Comparison of ENCODE assay signal across 8 cellular contexts in genomic region chr12:51217133-51217967, GRCh38. TPM values are rescaled to one million over a fixed set of nuclear protein-coding genes. Genes with fewer than 3 reads are reported as not detected.
A peak's percentile ranks its signal among the peaks of the same experiment; 100 is the strongest.
DNase-seq lines count a peak whose midpoint lies in the region; ATAC-seq, FAIRE-seq and TF ChIP-seq lines count a peak whose summit lies in the region.

No MANE protein-coding gene starts in this region.

- H3K27ac ChIP-seq in breast epithelium (peak overlapping the region; percentile 96 to 99), spleen (peak overlapping the region; percentile 90 to 99 (median 96))

- WGBS in spleen, 5 donors, result 2 to 3% (median 2%) methylated on average over 43 to 79 of the region's 81 CpGs

- no peak for DNase-seq in AG09309 (ENCODE audit: low read depth)
- DNase-seq in GM19238 (ENCODE audit: insufficient read length, low spot score), result peak; percentile 77
- peak; percentile 53 for DNase-seq in HTR-8/SVneo (ENCODE audit: insufficient read length, low spot score)
- DNase-seq in WTC11 (ENCODE audit: low spot score), result peak; percentile 70
- DNase-seq in breast epithelium (ENCODE audit: low spot score in 2 of 2), result peak; percentile 55 to 61
- peak; percentile 85 for DNase-seq in iPS-NIHi7 (ENCODE audit: extremely low spot score)
- DNase-seq in spleen, result peak; percentile 90
- DNase-seq in foreskin melanocyte, result no peak

- CTCF ChIA-PET in WTC11 (lab: Charles Lee), result interaction anchor here (0.6 to 3.0 kb wide), 25 partner anchors 9 to 1848 kb away, joined by 3 to 23 read pairs (median 4); partner anchors contain the start of genes CSRNP2, DAZAP2 and GALNT6

- no peaks in the 10 kb centered on the region for H3K36me3 ChIP-seq in breast epithelium
- H3K36me3 ChIP-seq in spleen, result peaks cover 0 to 11% (median 0%) of the 10 kb centered on the region in 6 donors

- H3K9me3 Mint-ChIP-seq in WTC11, result no peaks in the 10 kb centered on the region

- POLR2A ChIA-PET in WTC11 (lab: Charles Lee), result interaction anchor here (0.5 to 2.5 kb wide), 8 partner anchors 21 to 294 kb away, joined by 3 to 24 read pairs (median 5); partner anchors contain the start of genes CSRNP2 and DAZAP2

- TF ChIP-seq CTCF in AG09309 (IDR thresholded peaks at IDR 0.05; ENCODE audit: control insufficient read depth, insufficient read depth, low read depth, low read length, missing control alignments) (peak; percentile 19), WTC11 (IDR thresholded peaks at IDR 0.05) (no peak), breast epithelium (IDR thresholded peaks at IDR 0.05) (peak in 1 of 3 donors; percentile 8), spleen (IDR thresholded peaks at IDR 0.05 in 8 of 11, conservative IDR thresholded peaks at IDR 0.05 in 3 of 11) (peak in 5 of 11 experiments; percentile 6 to 48 (median 19))

- peaks cover 3% of the 10 kb centered on the region; the same call in 1 of the 2 replicates for H3K36me3 Mint-ChIP-seq in WTC11

- H3K4me3 ChIP-seq in AG09309 (ENCODE audit: control insufficient read depth, low read depth, low read length), result peak overlapping the region; percentile 83
- peak overlapping the region; percentile 64 to 91 (median 91) for H3K4me3 ChIP-seq in breast epithelium
- peak overlapping the region; percentile 67 to 87 (median 71) for H3K4me3 ChIP-seq in spleen

- peaks cover 18% of the 10 kb centered on the region for H3K4me1 Mint-ChIP-seq in WTC11

- TF ChIP-seq POLR2A in breast epithelium (IDR thresholded peaks at IDR 0.05) (no peak), spleen (IDR thresholded peaks at IDR 0.05) (no peak)

- no peak overlapping the region for H3K27ac Mint-ChIP-seq in WTC11

- no peak for FAIRE-seq in HTR-8/SVneo (lab: Jason Lieb, UNC)

- peak overlapping the region; percentile 70 for H3K4me3 Mint-ChIP-seq in WTC11

- no peaks in the 10 kb centered on the region for H3K27me3 ChIP-seq in breast epithelium
- H3K27me3 ChIP-seq in spleen (replicated peaks in 1 of 7), result no peaks in the 10 kb centered on the region

- intact Hi-C loops in breast epithelium (cut with DNase I; ENCODE audit: low total_unique reads), result no loop called here
- intact Hi-C loops in spleen (cut with DNase I; ENCODE audit: low total_unique reads), result no loop called here

- peak; percentile 60 for ATAC-seq in WTC11

- H3K4me1 ChIP-seq in breast epithelium, result no peaks in the 10 kb centered on the region
- H3K4me1 ChIP-seq in spleen, result peaks cover 6 to 30% (median 26%) of the 10 kb centered on the region in 6 donors

- no peaks in the 10 kb centered on the region for H3K27me3 Mint-ChIP-seq in WTC11 (ENCODE audit: low read depth)

- H3K9me3 ChIP-seq in breast epithelium (no peaks in the 10 kb centered on the region), spleen (no peaks in the 10 kb centered on the region)

TF ChIP-seq in WTC11, 78 proteins besides CTCF, POLR2A, EP300 and RAD21 (continues in another document):
- no peak for TF ChIP-seq NR1H2 (CRISPR knock-in tag; IDR thresholded peaks at IDR 0.05)
- no peak for TF ChIP-seq E2F1 (CRISPR knock-in tag; IDR thresholded peaks at IDR 0.05)
- no peak for TF ChIP-seq ZNF263 (CRISPR knock-in tag; IDR thresholded peaks at IDR 0.05; ENCODE audit: low read depth)
- no peak for TF ChIP-seq AFF4 (CRISPR knock-in tag; IDR thresholded peaks at IDR 0.05; ENCODE audit: borderline replicate concordance)
- TF ChIP-seq SP1 (CRISPR knock-in tag; conservative IDR thresholded peaks at IDR 0.05), result 0 out of 2 replicates have a peak, but pooled peaks have one; percentile 50
- TF ChIP-seq, protein P1, sequence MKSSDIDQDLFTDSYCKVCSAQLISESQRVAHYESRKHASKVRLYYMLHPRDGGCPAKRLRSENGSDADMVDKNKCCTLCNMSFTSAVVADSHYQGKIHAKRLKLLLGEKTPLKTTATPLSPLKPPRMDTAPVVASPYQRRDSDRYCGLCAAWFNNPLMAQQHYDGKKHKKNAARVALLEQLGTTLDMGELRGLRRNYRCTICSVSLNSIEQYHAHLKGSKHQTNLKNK (CRISPR knock-in tag; IDR thresholded peaks at IDR 0.05), result peak; percentile 45; the same call in 1 of the 2 replicates
- TF ChIP-seq, protein P2, sequence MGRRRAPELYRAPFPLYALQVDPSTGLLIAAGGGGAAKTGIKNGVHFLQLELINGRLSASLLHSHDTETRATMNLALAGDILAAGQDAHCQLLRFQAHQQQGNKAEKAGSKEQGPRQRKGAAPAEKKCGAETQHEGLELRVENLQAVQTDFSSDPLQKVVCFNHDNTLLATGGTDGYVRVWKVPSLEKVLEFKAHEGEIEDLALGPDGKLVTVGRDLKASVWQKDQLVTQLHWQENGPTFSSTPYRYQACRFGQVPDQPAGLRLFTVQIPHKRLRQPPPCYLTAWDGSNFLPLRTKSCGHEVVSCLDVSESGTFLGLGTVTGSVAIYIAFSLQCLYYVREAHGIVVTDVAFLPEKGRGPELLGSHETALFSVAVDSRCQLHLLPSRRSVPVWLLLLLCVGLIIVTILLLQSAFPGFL (CRISPR knock-in tag; IDR thresholded peaks at IDR 0.05; ENCODE audit: borderline replicate concordance), result no peak
- TF ChIP-seq, protein P3, sequence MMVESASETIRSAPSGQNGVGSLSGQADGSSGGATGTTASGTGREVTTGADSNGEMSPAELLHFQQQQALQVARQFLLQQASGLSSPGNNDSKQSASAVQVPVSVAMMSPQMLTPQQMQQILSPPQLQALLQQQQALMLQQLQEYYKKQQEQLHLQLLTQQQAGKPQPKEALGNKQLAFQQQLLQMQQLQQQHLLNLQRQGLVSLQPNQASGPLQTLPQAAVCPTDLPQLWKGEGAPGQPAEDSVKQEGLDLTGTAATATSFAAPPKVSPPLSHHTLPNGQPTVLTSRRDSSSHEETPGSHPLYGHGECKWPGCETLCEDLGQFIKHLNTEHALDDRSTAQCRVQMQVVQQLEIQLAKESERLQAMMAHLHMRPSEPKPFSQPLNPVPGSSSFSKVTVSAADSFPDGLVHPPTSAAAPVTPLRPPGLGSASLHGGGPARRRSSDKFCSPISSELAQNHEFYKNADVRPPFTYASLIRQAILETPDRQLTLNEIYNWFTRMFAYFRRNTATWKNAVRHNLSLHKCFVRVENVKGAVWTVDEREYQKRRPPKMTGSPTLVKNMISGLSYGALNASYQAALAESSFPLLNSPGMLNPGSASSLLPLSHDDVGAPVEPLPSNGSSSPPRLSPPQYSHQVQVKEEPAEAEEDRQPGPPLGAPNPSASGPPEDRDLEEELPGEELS (CRISPR knock-in tag; IDR thresholded peaks at IDR 0.05), result no peak
- no peak for TF ChIP-seq GTF2I (CRISPR knock-in tag; conservative IDR thresholded peaks at IDR 0.05)

RNA-seq across cellular contexts. Expression of gene POU6F1, which starts 0.5 kb away (rescaled TPM):
- 10.2 to 14.5 TPM (median 11.2 TPM) in 3 replicates for total RNA-seq in WTC11 (2021)
- 10 to 100 TPM; 10.5 to 23.3 (median 15.2) TPM for total RNA-seq in breast epithelium
- total RNA-seq in spleen, result 10 to 100 TPM; 17.1 to 27.1 (median 20.5) TPM
- polyA plus RNA-seq in spleen, result 10 to 100 TPM in 2 of 3 donors, 1 to 10 TPM in 1; 3.9 to 14.7 (median 10.0) TPM

RNA-seq across cellular contexts. Expression of gene DAZAP2, which starts 21.3 kb away (rescaled TPM):
- total RNA-seq in WTC11 (2021) (30.4 to 35.8 TPM (median 33.0 TPM) in 3 replicates), breast epithelium (100 to 1,000 TPM; 318 to 408 (median 330) TPM), spleen (100 to 1,000 TPM; 237 to 493 (median 306) TPM)
- polyA plus RNA-seq in spleen, result 100 to 1,000 TPM; 181 to 329 (median 237) TPM

RNA-seq across cellular contexts. Expression of gene TFCP2, which starts 44.4 kb away (rescaled TPM):
- total RNA-seq in WTC11 (2021) (35.4 to 37.8 TPM (median 37.4 TPM) in 3 replicates), breast epithelium (10 to 100 TPM; 14.6 to 22.1 (median 16.4) TPM), spleen (10 to 100 TPM; 17.9 to 33.1 (median 24.8) TPM)
- 10 to 100 TPM; 10.2 to 13.8 (median 10.9) TPM for polyA plus RNA-seq in spleen

RNA-seq across cellular contexts. Expression of gene SMAGP, which starts 52.9 kb away (rescaled TPM):
- total RNA-seq in WTC11 (2021), result 11.6 to 12.5 TPM (median 11.7 TPM) in 3 replicates
- 10 to 100 TPM in 2 of 3 donors, 1 to 10 TPM in 1; 5.8 to 16.1 (median 15.5) TPM for total RNA-seq in breast epithelium
- 10 to 100 TPM in 5 of 7 donors, 1 to 10 TPM in 2; 8.6 to 18.1 (median 13.4) TPM for total RNA-seq in spleen
- 10 to 100 TPM in 1 of 3 donors, 1 to 10 TPM in 2; 8.2 to 10.8 (median 9.5) TPM for polyA plus RNA-seq in spleen

Comparison
In these comparisons a context has a peak if more than half of its experiments do, and no peak if none do; other contexts are left out.
1. DNase-seq: peak in GM19238 (single experiment), HTR-8/SVneo (single experiment), WTC11 (single experiment), breast epithelium (2 of 2), iPS-NIHi7 (single experiment) and spleen (single experiment); none in AG09309 (single experiment) and foreskin melanocyte (single experiment).
2. Peak in every context shown above with its lines, with median percentiles within 50 percentile points of each other: H3K4me3 ChIP-seq.